ENCODE assay signal across 8 cellular contexts in the genomic region with DNA sequence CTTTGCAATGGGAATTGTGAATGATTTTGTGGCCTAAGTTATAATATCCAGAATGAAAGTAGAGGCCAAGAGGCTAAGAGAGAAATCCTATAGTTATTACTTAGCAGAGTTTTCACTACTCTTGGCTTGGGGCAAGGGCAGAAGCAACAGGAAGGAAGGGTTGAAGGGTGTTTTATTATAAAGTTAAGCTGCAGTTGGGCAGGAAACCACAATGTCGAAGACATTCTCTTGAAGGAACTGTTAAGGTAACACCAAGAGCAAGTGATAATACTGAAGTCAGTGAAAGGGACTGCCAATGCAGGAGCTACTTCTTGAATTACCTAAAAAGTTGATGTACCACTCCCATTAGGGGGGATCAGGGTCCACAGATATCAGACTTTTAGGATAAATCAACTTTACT. TPM values are rescaled to one million over a fixed set of nuclear protein-coding genes. Genes with fewer than 3 reads are reported as not detected.
DNase-seq lines count a peak whose midpoint lies in the region; ATAC-seq lines count a peak whose summit lies in the region.

No MANE protein-coding gene starts in this region.

- DNase-seq in activated T-cell treated with anti-CD3 and anti-CD28 coated beads, Interleukin-2, amount 50 U/mL, for 24 hours: no peak
- DNase-seq in activated T-cell treated with anti-CD3 and anti-CD28 coated beads, Interleukin-2, amount 50 U/mL, for 1 hour: no peak
- DNase-seq in T-helper 17 cell (no peak), NCI-H1092 treated with DMSO at 0.1 percent for 48 hours (lab: John Stamatoyannopoulos, UW) (no peak), ACHN (no peak)
- DNase-seq in stimulated activated naive CD8-positive, alpha-beta T cell treated with anti-CD3 and anti-CD28 coated beads, Interleukin-15, Interleukin-2, amounts not matched to agents 100 U/mL and 50 U/mL, for 24 hours: no peak

- peaks cover 69% of the 10 kb centered on the region for H3K4me1 Mint-ChIP-seq in activated T-cell treated with anti-CD3 and anti-CD28 coated beads, Interleukin-2, amount 50 U/mL, for 24 hours (ENCODE audit: low read depth)
- H3K4me1 Mint-ChIP-seq in T-helper 17 cell: peaks cover 51% of the 10 kb centered on the region

- H3K4me3 Mint-ChIP-seq in activated T-cell treated with anti-CD3 and anti-CD28 coated beads, Interleukin-2, amount 50 U/mL, for 24 hours: peak overlapping the region; percentile 25
- H3K4me3 Mint-ChIP-seq in T-helper 17 cell: peak overlapping the region; percentile 84

- peak overlapping the region; percentile 79 for H3K27ac Mint-ChIP-seq in activated T-cell treated with anti-CD3 and anti-CD28 coated beads, Interleukin-2, amount 50 U/mL, for 24 hours
- H3K27ac Mint-ChIP-seq in T-helper 17 cell: peak overlapping the region; percentile 93

- peak; percentile 86 for ATAC-seq in HG03064 (IDR thresholded peaks at IDR 0.05; ENCODE audit: low read depth, unreplicated experiment)
- peak; percentile 82 for ATAC-seq in T-helper 17 cell
- peak; percentile 54 for ATAC-seq in stimulated activated naive CD8-positive, alpha-beta T cell treated with anti-CD3 and anti-CD28 coated beads, Interleukin-15, Interleukin-2, amounts not matched to agents 100 U/mL and 50 U/mL, for 24 hours
- ATAC-seq in GM19328 (IDR thresholded peaks at IDR 0.05; ENCODE audit: unreplicated experiment): no peak

- peaks cover 7% of the 10 kb centered on the region for H3K9me3 Mint-ChIP-seq in activated T-cell treated with anti-CD3 and anti-CD28 coated beads, Interleukin-2, amount 50 U/mL, for 24 hours

- H3K9me3 ChIP-seq in T-helper 17 cell (ENCODE audit: control insufficient read depth, low read length, poor library complexity, severe bottlenecking): no peaks in the 10 kb centered on the region

- no peaks in the 10 kb centered on the region for H3K27me3 Mint-ChIP-seq in activated T-cell treated with anti-CD3 and anti-CD28 coated beads, Interleukin-2, amount 50 U/mL, for 24 hours
- H3K27me3 Mint-ChIP-seq in T-helper 17 cell: no peaks in the 10 kb centered on the region

- H3K36me3 Mint-ChIP-seq in activated T-cell treated with anti-CD3 and anti-CD28 coated beads, Interleukin-2, amount 50 U/mL, for 24 hours (ENCODE audit: low read depth): peaks cover 3% of the 10 kb centered on the region
- H3K36me3 Mint-ChIP-seq in T-helper 17 cell (ENCODE audit: low read depth): peaks cover 2% of the 10 kb centered on the region

- in situ Hi-C loops in ACHN (cut with HindIII; ENCODE audit: low pct_ligation_motif_present, low pct_unique_long_range_greater_than_20kb, low sequenced_read_pairs): no loop called here

RNA-seq across cellular contexts. Expression of a gene that starts 8.3 kb away (rescaled TPM):
- total RNA-seq in T-helper 17 cell: not detected

RNA-seq across cellular contexts. Expression of a gene that starts 40.9 kb away (rescaled TPM):
- not detected for total RNA-seq in T-helper 17 cell
